In the genomic region with DNA sequence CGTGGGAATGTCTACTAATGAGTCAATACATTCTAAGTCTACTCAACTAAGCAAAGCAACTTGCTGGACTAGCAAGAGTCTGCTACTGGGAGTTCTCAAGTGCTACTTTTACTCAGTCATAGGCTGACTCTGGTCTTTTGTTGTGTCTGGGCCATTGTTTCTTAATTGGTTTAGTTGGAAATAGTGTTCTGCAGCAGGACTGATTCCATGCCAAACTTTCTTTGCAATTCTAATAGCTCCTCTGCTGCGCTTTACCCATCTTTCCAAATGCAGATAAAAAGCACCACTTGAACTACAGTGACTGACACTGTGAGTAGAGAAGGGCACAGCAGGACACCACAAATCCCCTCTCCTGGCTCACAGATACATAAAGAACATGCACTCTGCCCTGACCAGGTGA, we compare ENCODE assay signal across 20 cellular contexts.
DNase-seq lines count a peak whose midpoint lies in the region; ATAC-seq, FAIRE-seq and TF ChIP-seq lines count a peak whose summit lies in the region.
"Had no signal": no experiment of that assay in that cellular context is flagged by ENCODE, and none has a peak within 500 bp of the region (broad histone marks: within the 10 kb centered on the region; RNA-seq: fewer than 3 reads in every experiment).

No MANE protein-coding gene starts in this region.

- no peak for FAIRE-seq in HepG2 (lab: Jason Lieb, UNC)
- FAIRE-seq: GM19239 had no signal

- peaks cover 5 to 35% of the 10 kb centered on the region in 2 experiments for H3K36me3 ChIP-seq in SK-N-SH (replicated peaks in 1 of 2; ENCODE audit: control insufficient read depth in 1 of 2, insufficient read depth in 2 of 2, low read length in 1 of 2)
- no peaks in the 10 kb centered on the region for H3K36me3 ChIP-seq in smooth muscle cell (ENCODE audit: low read depth)
- H3K36me3 ChIP-seq in HepG2 (replicated peaks in 1 of 2; ENCODE audit: control insufficient read depth in 1 of 2, insufficient read depth in 2 of 2, low read length in 2 of 2) = no peaks in the 10 kb centered on the region

- H3K27me3 ChIP-seq in SK-N-SH (ENCODE audit: insufficient read depth) = no peaks in the 10 kb centered on the region
- no peaks in the 10 kb centered on the region for H3K27me3 ChIP-seq in smooth muscle cell (ENCODE audit: low read depth)
- no peaks in the 10 kb centered on the region for H3K27me3 ChIP-seq in HepG2 (ENCODE audit: control insufficient read depth in 1 of 2, insufficient read depth in 2 of 2, low read length in 2 of 2)

- H3K9me2 ChIP-seq in SK-N-SH = no peaks in the 10 kb centered on the region

- H3K79me2 ChIP-seq in SK-N-SH (ENCODE audit: insufficient read depth) (no peaks in the 10 kb centered on the region), smooth muscle cell (ENCODE audit: low read depth) (no peaks in the 10 kb centered on the region), HepG2 (ENCODE audit: insufficient read depth, low read length) (no peaks in the 10 kb centered on the region)

- H3K27ac ChIP-seq in SK-N-SH (ENCODE audit: low read depth in 2 of 2, low read length in 1 of 2) (peak overlapping the region in 1 of 2 experiments; percentile 34; a peak in 2 of 4 replicates), smooth muscle cell (ENCODE audit: low read depth) (peak overlapping the region; percentile 22), HepG2 (ENCODE audit: extremely low read length, insufficient read depth, low read length) (no peak overlapping the region)

- intact Hi-C loops in left ventricle myocardium superior (cut with micrococcal nuclease) = no loop called here
- intact Hi-C loops in HepG2 (cut with micrococcal nuclease; ENCODE audit: unreplicated experiment) = no loop called here

- H4K20me1 ChIP-seq in SK-N-SH (ENCODE audit: insufficient read depth) (no peaks in the 10 kb centered on the region), smooth muscle cell (ENCODE audit: low read depth) (no peaks in the 10 kb centered on the region), HepG2 (ENCODE audit: insufficient read depth, low read length) (no peaks in the 10 kb centered on the region)

- BruUV-seq in HepG2 (replicated peaks; lab: Mats Ljungman, UMichigan) = no TSS peak

- CTCF ChIA-PET in SK-N-SH (lab: Yijun Ruan, JAX) = interaction anchor here (1.3 to 1.8 kb wide), 2 partner anchors 11 to 19 kb away, joined by 4 read pairs; no protein-coding TSS in a partner anchor
- CTCF ChIA-PET in HepG2 (lab: Yijun Ruan, JAX; ENCODE audit: low intra/inter-chr PET ratio, low total read pairs) = no interaction called here

- H3K4me3 ChIP-seq in SK-N-SH (ENCODE audit: low read depth in 2 of 2, low read length in 1 of 2) (no peak overlapping the region), smooth muscle cell (no peak overlapping the region), HepG2 (replicated peaks in 1 of 3; ENCODE audit: insufficient read depth in 1 of 3, low read depth in 2 of 3, low read length in 3 of 3) (no peak overlapping the region)

- no peak overlapping the region for H3K9ac ChIP-seq in SK-N-SH
- H3K9ac ChIP-seq in smooth muscle cell (ENCODE audit: low read depth) = no peak overlapping the region
- no peak overlapping the region for H3K9ac ChIP-seq in HepG2 (ENCODE audit: insufficient read depth, low read depth, low read length)

- TF ChIP-seq EP300 in SK-N-SH (IDR thresholded peaks at IDR 0.05; ENCODE audit: borderline replicate concordance in 1 of 2, low read depth in 1 of 2, low read length in 1 of 2) (no peak), HepG2 (IDR thresholded peaks at IDR 0.05; ENCODE audit: low read depth in 2 of 2, low read length in 2 of 2) (no peak), HepG2 (CRISPR knock-in tag; IDR thresholded peaks at IDR 0.05; ENCODE audit: borderline replicate concordance) (no peak)

- WGBS in SK-N-SH (ENCODE audit: low lambda C conversion rate) = 94% methylated on average over 2 of the region's 2 CpGs
- WGBS in smooth muscle cell (ENCODE audit: low lambda C conversion rate) = 52% methylated on average over 2 of the region's 2 CpGs
- WGBS in HepG2 (ENCODE audit: low lambda C conversion rate) = 48% methylated on average over 2 of the region's 2 CpGs

- no peak for DNase-seq in SK-N-SH
- DNase-seq in NCI-H345 (lab: John Stamatoyannopoulos, UW) = peak; percentile 93
- DNase-seq in left ventricle myocardium superior = no peak
- DNase-seq in smooth muscle cell (lab: John Stamatoyannopoulos, UW; ENCODE audit: unreplicated experiment) = no peak
- DNase-seq in stimulated activated CD4-positive, alpha-beta T cell treated with anti-CD3 and anti-CD28 coated beads, Interleukin-12 subunit alpha, Interleukin-12 subunit beta, amount 100 ng/mL, for 4 hours = no peak
- no peak for DNase-seq in HepG2 (ENCODE audit: low spot score)
- DNase-seq: activated effector memory CD4-positive, alpha-beta T cell treated with anti-CD3 and anti-CD28 coated beads, Interleukin-2, amount 50 U/mL, for 16 hours; amniotic stem cell; CD4-positive, alpha-beta memory T cell; effector CD4-positive, alpha-beta T cell; glutamatergic neuron; left colon; MM.1S; NCI-H2171; SIG-M5; stimulated activated CD4-positive, alpha-beta T cell treated with anti-CD3 and anti-CD28 coated beads, Interleukin-4, amount 100 ng/mL, for 1 hour had no signal

- TF ChIP-seq CTCF in SK-N-SH (IDR thresholded peaks at IDR 0.05) (no peak), smooth muscle cell (IDR thresholded peaks at IDR 0.05; ENCODE audit: borderline replicate concordance, insufficient read depth, poor library complexity, severe bottlenecking) (no peak), HepG2 (CRISPR knock-in tag; IDR thresholded peaks at IDR 0.05) (no peak)

- in situ Hi-C loops in HepG2 (cut with HindIII; ENCODE audit: extremely low pct_ligation_motif_present, low pct_unique_long_range_greater_than_20kb) = no loop called here

- TF ChIP-seq RAD21 in SK-N-SH (IDR thresholded peaks at IDR 0.05; ENCODE audit: low read length) (no peak), HepG2 (CRISPR knock-in tag; IDR thresholded peaks at IDR 0.05) (no peak)

- H3K9me3 ChIP-seq in SK-N-SH (no peaks in the 10 kb centered on the region), smooth muscle cell (replicated peaks; ENCODE audit: low read depth) (no peaks in the 10 kb centered on the region), HepG2 (ENCODE audit: low read length) (no peaks in the 10 kb centered on the region)

- H3K4me1 ChIP-seq in SK-N-SH (ENCODE audit: control insufficient read depth in 1 of 2, insufficient read depth in 2 of 2, low read depth in 1 of 2, low read length in 1 of 2) (peaks cover 0 to 14% of the 10 kb centered on the region in 2 experiments; a peak in 2 of 4 replicates), smooth muscle cell (ENCODE audit: low read depth) (peaks cover 21% of the 10 kb centered on the region), HepG2 (ENCODE audit: insufficient read depth, low read length) (no peaks in the 10 kb centered on the region)

- no peak overlapping the region for H2AFZ ChIP-seq in SK-N-SH (ENCODE audit: low read depth)
- H2AFZ ChIP-seq in smooth muscle cell (ENCODE audit: low read depth) = no peak overlapping the region
- H2AFZ ChIP-seq in HepG2 (ENCODE audit: low read length) = no peak overlapping the region

- TF ChIP-seq POLR2A in HepG2 (IDR thresholded peaks at IDR 0.05; ENCODE audit: insufficient read depth in 1 of 2, low read depth in 2 of 2, low read length in 2 of 2) = no peak

- ATAC-seq in SK-N-SH treated with all-trans-retinoic acid at 6 μM for 48 hours = peak; percentile 36; the same call in 2 of the 3 replicates
- ATAC-seq in left ventricle myocardium superior = peak; percentile 92
- ATAC-seq in GM21619 (IDR thresholded peaks at IDR 0.05; ENCODE audit: unreplicated experiment) = no peak
- ATAC-seq in HepG2 = no peak
- ATAC-seq: activated CD4-positive, CD25-positive, alpha-beta regulatory T cell treated with anti-CD3 and anti-CD28 coated beads, Interleukin-2, amount 50 U/mL, for 24 hours; left colon had no signal

- H3K4me2 ChIP-seq in SK-N-SH = no peak overlapping the region
- no peak overlapping the region for H3K4me2 ChIP-seq in smooth muscle cell
- H3K4me2 ChIP-seq in HepG2 (ENCODE audit: low read depth, low read length) = no peak overlapping the region

- no peaks in the 10 kb centered on the region for H3F3A ChIP-seq in SK-N-SH (replicated peaks; ENCODE audit: insufficient read depth)
- peaks cover 6% of the 10 kb centered on the region for H3F3A ChIP-seq in smooth muscle cell (ENCODE audit: low read depth)

- POLR2A ChIA-PET in SK-N-SH (lab: Yijun Ruan, JAX) = interaction anchor here (0.7 kb wide), 1 partner anchor 12 kb away, joined by 3 read pairs; no protein-coding TSS in a partner anchor
- POLR2A ChIA-PET in HepG2 (lab: Yijun Ruan, JAX) = no interaction called here

TF ChIP-seq in SK-N-SH treated with all-trans-retinoic acid at 6 μM for 48 hours, 23 proteins besides CTCF, POLR2A, EP300 and RAD21 (continues in another document):
- 0 out of 2 replicates have a peak, but pooled peaks have one; percentile 54 for TF ChIP-seq ZFP3 (CRISPR knock-in tag; IDR thresholded peaks at IDR 0.05)
- TF ChIP-seq SNAI2 (CRISPR knock-in tag; IDR thresholded peaks at IDR 0.05) = peak; percentile 78
- no peak for TF ChIP-seq ZFP30 (CRISPR knock-in tag; IDR thresholded peaks at IDR 0.05)
- TF ChIP-seq ZNF8 (CRISPR knock-in tag; IDR thresholded peaks at IDR 0.05) = no peak

TF ChIP-seq in SK-N-SH, 30 proteins besides CTCF, POLR2A, EP300 and RAD21:
- TF ChIP-seq MEF2A (IDR thresholded peaks at IDR 0.05; ENCODE audit: borderline replicate concordance, low read depth) (no peak), POLR2AphosphoS5 (IDR thresholded peaks at IDR 0.05; ENCODE audit: low read depth, low read length) (no peak), GATA2 (CRISPR knock-in tag; IDR thresholded peaks at IDR 0.05) (no peak), FOXM1 (IDR thresholded peaks at IDR 0.05; ENCODE audit: low read depth) (no peak), EZH2phosphoT487 (IDR thresholded peaks at IDR 0.05; ENCODE audit: borderline replicate concordance, low read depth) (no peak), TAF1 (IDR thresholded peaks at IDR 0.05; ENCODE audit: borderline replicate concordance, low read depth, low read length) (no peak), NRF1 (IDR thresholded peaks at IDR 0.05; ENCODE audit: low read depth, low read length) (no peak), RCOR1 (IDR thresholded peaks at IDR 0.05; ENCODE audit: low read length) (no peak)

TF ChIP-seq in HepG2, 621 proteins besides CTCF, POLR2A, EP300 and RAD21 (continues in another document):
- TF ChIP-seq ZNF10 (CRISPR knock-in tag; IDR thresholded peaks at IDR 0.05; ENCODE audit: borderline replicate concordance, low read depth) (no peak), NBN (conservative IDR thresholded peaks at IDR 0.05) (no peak)

Comparison
In these comparisons a context has a peak if more than half of its experiments do, and no peak if none do; other contexts are left out.
1. ATAC-seq: peak in SK-N-SH treated with all-trans-retinoic acid at 6 μM for 48 hours (single experiment) and left ventricle myocardium superior (single experiment); none in GM21619 (single experiment) and HepG2 (single experiment).